10 cellular contexts compared by ENCODE assay signal in genomic region chr10:131983780-131984179, GRCh38. TPM values are rescaled to one million over a fixed set of nuclear protein-coding genes. Genes with fewer than 3 reads are reported as not detected.
DNase-seq lines count a peak whose midpoint lies in the region; ATAC-seq and TF ChIP-seq lines count a peak whose summit lies in the region.
"Had no signal": no experiment of that assay in that cellular context is flagged by ENCODE, and none has a peak within 500 bp of the region (broad histone marks: within the 10 kb centered on the region; RNA-seq: fewer than 3 reads in every experiment).

No MANE protein-coding gene starts in this region.

- no peaks in the 10 kb centered on the region for H3K9me3 Mint-ChIP-seq in MCF 10A (ENCODE audit: unreplicated experiment)
- H3K9me3 Mint-ChIP-seq in mesothelial cell of epicardium: peaks cover 30% of the 10 kb centered on the region

- ATAC-seq in HG03175 (IDR thresholded peaks at IDR 0.05; ENCODE audit: unreplicated experiment): no peak
- ATAC-seq in left lobe of liver: no peak
- ATAC-seq: activated CD4-positive, CD25-positive, alpha-beta regulatory T cell treated with anti-CD3 and anti-CD28 coated beads, Interleukin-2, amount 50 U/mL, for 24 hours had no signal

- DNase-seq in AG20443 (ENCODE audit: low spot score) (peak; percentile 73), HPDE6-E6E7 (ENCODE audit: extremely low spot score) (peak; percentile 63), MCF 10A (ENCODE audit: unreplicated experiment) (peak; percentile 63), mesothelial cell of epicardium (ENCODE audit: low spot score in 2 of 2, unreplicated experiment in 2 of 2) (no peak), NCI-H446 treated with DMSO at 0.1 percent for 48 hours (lab: John Stamatoyannopoulos, UW) (no peak), left lobe of liver (ENCODE audit: low spot score) (no peak), prostate gland (ENCODE audit: low spot score) (no peak)

- CTCF ChIA-PET in MCF 10A (lab: Yijun Ruan, JAX): interaction anchor here (0.5 to 2.8 kb wide), 3 partner anchors 21 to 98 kb away, joined by 3 to 8 read pairs (median 6); no protein-coding TSS in a partner anchor

- H3K27me3 Mint-ChIP-seq in MCF 10A (ENCODE audit: insufficient read depth, unreplicated experiment): no peaks in the 10 kb centered on the region
- H3K27me3 Mint-ChIP-seq in mesothelial cell of epicardium (ENCODE audit: low read depth): peaks cover 41% of the 10 kb centered on the region

- peaks cover 18% of the 10 kb centered on the region for H3K4me1 Mint-ChIP-seq in MCF 10A (ENCODE audit: insufficient read depth, unreplicated experiment)
- H3K4me1 Mint-ChIP-seq in mesothelial cell of epicardium: peaks cover 19% of the 10 kb centered on the region

- H3K36me3 ChIP-seq in prostate gland: no peaks in the 10 kb centered on the region
- H3K36me3 ChIP-seq: ascending aorta had no signal

- peaks cover 9% of the 10 kb centered on the region for H3K36me3 Mint-ChIP-seq in MCF 10A (ENCODE audit: insufficient read depth, unreplicated experiment)
- peaks cover 10% of the 10 kb centered on the region for H3K36me3 Mint-ChIP-seq in mesothelial cell of epicardium

- BruUV-seq in MCF 10A (replicated peaks; lab: Mats Ljungman, UMichigan): TSS peak; percentile 41

- H3K4me3 ChIP-seq in prostate gland: no peak overlapping the region
- H3K4me3 ChIP-seq: ascending aorta had no signal

- 75% methylated on average over 6 of the region's 6 CpGs for WGBS in prostate gland

- TF ChIP-seq POLR2A in prostate gland (IDR thresholded peaks at IDR 0.05): no peak

- H3K9me3 ChIP-seq in prostate gland: no peaks in the 10 kb centered on the region

- no peak overlapping the region for H3K27ac ChIP-seq in prostate gland
- H3K27ac ChIP-seq: ascending aorta had no signal

- H3K27me3 ChIP-seq in prostate gland (replicated peaks; ENCODE audit: insufficient read depth): no peaks in the 10 kb centered on the region
- H3K27me3 ChIP-seq: ascending aorta had no signal

- intact Hi-C loops in MCF 10A (cut with micrococcal nuclease) (loop anchor here (5.0 kb wide), 2 partner anchors 81 to 96 kb away; partner anchors contain the start of gene PPP2R2D), prostate gland (cut with DNase I) (loop anchor here (5.0 kb wide), 1 partner anchor 81 kb away; the partner anchor contains the start of gene PPP2R2D)

- peak overlapping the region; percentile 44 for H3K4me3 Mint-ChIP-seq in MCF 10A (ENCODE audit: unreplicated experiment)
- H3K4me3 Mint-ChIP-seq in mesothelial cell of epicardium: peak overlapping the region; percentile 55

- H3K27ac Mint-ChIP-seq in MCF 10A (ENCODE audit: low read depth, unreplicated experiment) (no peak overlapping the region), mesothelial cell of epicardium (no peak overlapping the region)

- no peak for TF ChIP-seq CTCF in MCF 10A (IDR thresholded peaks at IDR 0.05; ENCODE audit: unreplicated experiment)
- no peak for TF ChIP-seq CTCF in mesothelial cell of epicardium (IDR thresholded peaks at IDR 0.05; ENCODE audit: unreplicated experiment)
- TF ChIP-seq CTCF in prostate gland (IDR thresholded peaks at IDR 0.05): no peak

- POLR2A ChIA-PET in MCF 10A (lab: Yijun Ruan, JAX): interaction anchor here (1.3 to 2.8 kb wide), 3 partner anchors 13 to 39 kb away, joined by 3 to 9 read pairs (median 8); no protein-coding TSS in a partner anchor

- peaks cover 8% of the 10 kb centered on the region for H3K4me1 ChIP-seq in prostate gland (replicated peaks)

RNA-seq across cellular contexts. Expression of gene BNIP3, which starts 2.1 kb away (rescaled TPM):
- total RNA-seq in MCF 10A (2022) (47.0 and 53.0 TPM in 2 replicates), mesothelial cell of epicardium (50.8 to 57.2 TPM (median 53.0 TPM) in 3 replicates), left lobe of liver (90.4 TPM), prostate gland (100 to 1,000 TPM; 148 to 325 TPM)

Comparison
In these comparisons a context has a peak if more than half of its experiments do, and no peak if none do; other contexts are left out.
1. DNase-seq: peak in AG20443 (single experiment), HPDE6-E6E7 (single experiment) and MCF 10A (single experiment); none in mesothelial cell of epicardium (0 of 2), NCI-H446 treated with DMSO at 0.1 percent for 48 hours (single experiment), left lobe of liver (single experiment) and prostate gland (single experiment).